ENCODE assay signal across 1 cellular context in the genomic region with DNA sequence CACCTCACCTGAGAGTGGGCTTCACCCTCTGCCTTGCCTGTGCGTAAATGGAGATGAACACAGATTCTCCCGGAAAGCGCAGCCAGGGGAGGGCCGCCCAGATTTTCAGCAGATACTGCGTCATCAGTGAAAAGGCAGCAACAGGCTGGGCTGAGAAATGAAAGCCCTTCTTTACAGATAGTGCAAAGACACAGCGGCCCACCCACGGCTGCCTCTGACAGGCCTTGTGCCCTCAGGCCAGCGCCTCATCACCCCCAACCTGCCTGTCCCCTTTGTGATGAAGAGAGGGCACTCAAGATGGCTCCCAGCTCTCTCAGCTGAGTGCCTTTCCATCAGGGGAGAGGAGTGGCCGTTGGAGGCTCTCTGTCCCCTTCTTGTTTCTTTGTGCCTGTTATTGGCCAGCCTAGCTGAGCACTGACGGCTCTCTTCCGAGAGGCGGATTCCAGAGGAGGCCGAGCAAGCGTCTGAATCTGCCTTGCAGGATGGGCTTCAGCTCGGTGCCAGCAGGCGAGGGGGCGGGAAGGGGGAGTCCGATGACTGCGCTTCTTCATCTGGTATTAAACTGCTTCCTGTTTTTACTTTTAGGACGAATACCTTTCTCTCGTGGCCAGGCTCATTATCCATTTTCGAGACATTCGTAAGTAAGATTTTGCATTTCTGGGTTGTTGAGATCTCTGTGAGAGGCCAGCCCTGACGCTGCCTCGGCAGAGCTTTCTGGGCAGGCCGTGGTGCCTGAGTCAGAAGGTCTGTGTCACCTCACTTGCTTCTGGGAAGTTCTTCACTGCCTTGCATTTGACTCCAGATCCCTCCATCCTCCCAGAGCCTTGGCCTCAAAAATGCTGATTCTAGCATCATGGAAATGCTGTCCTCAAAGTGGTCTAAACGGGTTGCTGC.
TF ChIP-seq lines count a peak whose summit lies in the region.

No MANE protein-coding gene starts in this region.

TF ChIP-seq in WTC11, 78 proteins besides CTCF, POLR2A, EP300 and RAD21 (continued from another document):
- TF ChIP-seq FOXP4 (CRISPR knock-in tag; IDR thresholded peaks at IDR 0.05) (no peak), ZNF232 (CRISPR knock-in tag; IDR thresholded peaks at IDR 0.05) (no peak), NFYB (CRISPR knock-in tag; conservative IDR thresholded peaks at IDR 0.05; ENCODE audit: low read depth) (no peak), ZNF396 (CRISPR knock-in tag; IDR thresholded peaks at IDR 0.05; ENCODE audit: borderline replicate concordance) (no peak)
